Comparison of ENCODE assay signal across 8 cellular contexts in the genomic region with DNA sequence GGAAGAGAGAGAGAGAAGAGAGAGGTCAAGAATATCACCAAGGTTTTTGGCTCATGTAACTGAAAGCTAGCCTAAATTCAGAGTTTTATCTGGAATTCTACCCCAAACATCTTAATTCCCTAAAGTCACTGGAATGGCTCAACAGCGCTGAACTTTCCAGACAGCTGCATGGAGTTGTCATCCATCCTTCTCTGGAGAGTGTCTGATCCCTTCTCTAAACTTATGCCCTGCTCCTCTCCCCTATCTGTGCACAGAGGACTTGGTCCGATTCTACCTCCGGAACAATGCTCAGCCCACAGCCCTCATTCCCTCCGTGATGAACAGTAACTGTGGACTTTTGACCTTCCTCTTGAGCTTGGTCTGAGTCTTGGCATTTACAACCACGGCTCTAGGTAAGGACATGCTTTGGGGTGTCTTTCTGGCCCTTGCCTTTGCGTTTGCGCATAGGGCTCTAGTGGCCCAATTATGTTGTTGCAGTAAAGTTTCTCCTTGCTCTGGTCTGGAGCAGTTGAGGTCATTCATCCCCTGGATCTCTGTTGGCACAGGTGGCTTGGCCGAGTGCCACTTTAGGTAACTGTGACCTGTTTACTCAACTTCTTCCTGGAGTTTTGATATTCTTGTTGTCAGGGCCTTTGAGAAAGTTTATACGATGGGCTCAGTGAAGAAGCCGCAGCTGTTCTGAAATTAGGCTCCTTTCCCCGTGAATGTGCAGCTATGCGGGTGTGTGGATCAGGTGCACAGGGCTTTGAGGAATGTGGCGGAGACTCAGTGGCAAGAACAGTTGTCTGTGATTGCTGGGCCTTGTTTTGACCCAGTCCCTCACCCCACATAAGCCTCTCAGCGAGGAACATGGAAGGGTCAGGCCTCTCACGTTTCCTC. TPM values are rescaled to one million over a fixed set of nuclear protein-coding genes. Genes with fewer than 3 reads are reported as not detected.
DNase-seq lines count a peak whose midpoint lies in the region; ATAC-seq and TF ChIP-seq lines count a peak whose summit lies in the region.

No MANE protein-coding gene starts in this region.

- peak; percentile 74 for DNase-seq in DMS53 (lab: John Stamatoyannopoulos, UW)
- no peak for DNase-seq in PC-3
- no peak for DNase-seq in posterior cingulate gyrus
- no peak for DNase-seq in H7

- H3K9me3 ChIP-seq in PC-3 (ENCODE audit: low read length), result no peaks in the 10 kb centered on the region
- no peaks in the 10 kb centered on the region for H3K9me3 ChIP-seq in gastroesophageal sphincter
- no peaks in the 10 kb centered on the region for H3K9me3 ChIP-seq in parathyroid adenoma (ENCODE audit: control insufficient read depth, low read length)

- H3K27me3 ChIP-seq in PC-3 (ENCODE audit: low read length) (no peaks in the 10 kb centered on the region), gastroesophageal sphincter (no peaks in the 10 kb centered on the region), parathyroid adenoma (ENCODE audit: control insufficient read depth, insufficient read depth, low read length) (no peaks in the 10 kb centered on the region), H7 (ENCODE audit: control insufficient read depth, insufficient read depth, low read length) (no peaks in the 10 kb centered on the region)

- TF ChIP-seq CTCF in PC-3 (conservative IDR thresholded peaks at IDR 0.05; ENCODE audit: low read depth, low read length), result no peak
- TF ChIP-seq CTCF in gastroesophageal sphincter (IDR thresholded peaks at IDR 0.05), result no peak
- TF ChIP-seq CTCF in parathyroid adenoma (IDR thresholded peaks at IDR 0.05), result no peak

- no peaks in the 10 kb centered on the region for H4K20me1 ChIP-seq in PC-3 (ENCODE audit: low read length)

- no TSS peak for BruUV-seq in PC-3 (replicated peaks; lab: Mats Ljungman, UMichigan)

- no peak for TF ChIP-seq EP300 in gastroesophageal sphincter (IDR thresholded peaks at IDR 0.05)

- CTCF ChIA-PET in PC-3 (lab: Charles Lee), result no interaction called here

- no peaks in the 10 kb centered on the region for H3F3A ChIP-seq in PC-3 (ENCODE audit: low read length, unreplicated experiment)

- H3K4me3 ChIP-seq in PC-3 (ENCODE audit: low read length), result no peak overlapping the region
- H3K4me3 ChIP-seq in gastroesophageal sphincter, result no peak overlapping the region
- H3K4me3 ChIP-seq in parathyroid adenoma (ENCODE audit: low read depth, low read length), result peak overlapping the region; percentile 48
- H3K4me3 ChIP-seq in H7 (ENCODE audit: insufficient read depth, low read depth, low read length), result no peak overlapping the region

- intact Hi-C loops in PC-3 (cut with micrococcal nuclease), result no loop called here
- intact Hi-C loops in posterior cingulate gyrus (cut with DNase I), result no loop called here

- TF ChIP-seq POLR2A in gastroesophageal sphincter (IDR thresholded peaks at IDR 0.05), result no peak

- H2AFZ ChIP-seq in PC-3 (ENCODE audit: low read length) (peak overlapping the region; percentile 81; the same call in 1 of the 2 replicates), parathyroid adenoma (peak overlapping the region; percentile 65)

- POLR2A ChIA-PET in PC-3 (lab: Charles Lee; ENCODE audit: unreplicated experiment), result no interaction called here

- WGBS in gastroesophageal sphincter (ENCODE audit: low coverage in 1 of 2), 2 donors, result 78 to 84% methylated on average over 8 to 9 of the region's 15 CpGs

- ATAC-seq in PC-3, result no peak
- peak; percentile 2 for ATAC-seq in gastroesophageal sphincter
- ATAC-seq in GM21528 (IDR thresholded peaks at IDR 0.05; ENCODE audit: low FRiP score, unreplicated experiment), result no peak
- ATAC-seq in HG03025 (IDR thresholded peaks at IDR 0.05; ENCODE audit: low FRiP score, unreplicated experiment), result no peak

- H3K9ac ChIP-seq in PC-3 (ENCODE audit: low read length) (no peak overlapping the region), parathyroid adenoma (peak overlapping the region; percentile 11)

- H3K27ac ChIP-seq in PC-3 (ENCODE audit: low read length) (no peak overlapping the region), gastroesophageal sphincter (peak overlapping the region in 3 of 4 donors; percentile 37 to 64 (median 62)), parathyroid adenoma (peak overlapping the region; percentile 99)

- H3K4me2 ChIP-seq in PC-3 (ENCODE audit: low read length), result peak overlapping the region; percentile 59; the same call in 1 of the 2 replicates
- H3K4me2 ChIP-seq in parathyroid adenoma (ENCODE audit: low read length), result peak overlapping the region; percentile 82

- no peaks in the 10 kb centered on the region for H3K79me2 ChIP-seq in PC-3 (ENCODE audit: low read length)
- H3K79me2 ChIP-seq in parathyroid adenoma, result peaks cover 3% of the 10 kb centered on the region

- H3K4me1 ChIP-seq in PC-3 (ENCODE audit: insufficient read depth, low read length), result peaks cover 29% of the 10 kb centered on the region
- peaks cover 0 to 18% (median 6%) of the 10 kb centered on the region in 3 donors for H3K4me1 ChIP-seq in gastroesophageal sphincter
- H3K4me1 ChIP-seq in parathyroid adenoma, result peaks cover 53% of the 10 kb centered on the region

- H3K9me2 ChIP-seq in PC-3 (replicated peaks; ENCODE audit: low read length), result no peaks in the 10 kb centered on the region

- no peaks in the 10 kb centered on the region for H3K36me3 ChIP-seq in PC-3 (ENCODE audit: low read depth, low read length)
- H3K36me3 ChIP-seq in gastroesophageal sphincter, result no peaks in the 10 kb centered on the region
- no peaks in the 10 kb centered on the region for H3K36me3 ChIP-seq in parathyroid adenoma (ENCODE audit: control insufficient read depth, insufficient read depth, low read length)
- no peaks in the 10 kb centered on the region for H3K36me3 ChIP-seq in H7 (replicated peaks; ENCODE audit: control insufficient read depth, insufficient read depth, low read length)

RNA-seq across cellular contexts. Expression of gene CD180, which starts 18.4 kb away (rescaled TPM):
- total RNA-seq in PC-3 (2014; rRNA removed), result not detected in 2 replicates
- 1 to 10 TPM in 2 of 4 donors, under 1 TPM in 1, not detected in 1; 0.27 to 2.2 (median 1.2) TPM for total RNA-seq in gastroesophageal sphincter
- not detected in 2 replicates for total RNA-seq in H7 (2014; rRNA removed; shearing (Covaris generic))
